ENCODE assay signal across 33 cellular contexts in genomic region chr18:35418610-35419009, GRCh38.
"Had no signal": no experiment of that assay in that cellular context is flagged by ENCODE, and none has a peak within 500 bp of the region (broad histone marks: within the 10 kb centered on the region; RNA-seq: fewer than 3 reads in every experiment).

No MANE protein-coding gene starts in this region.

- H3K36me3 ChIP-seq: adrenal gland, ascending aorta, brain microvascular endothelial cell, breast epithelium, cardiac muscle cell had no signal

- H3K4me1 ChIP-seq: ascending aorta, body of pancreas, breast epithelium had no signal

- H3K4me3 ChIP-seq: adrenal gland, ascending aorta, body of pancreas, breast epithelium, cardiac muscle cell had no signal

- DNase-seq: activated effector memory CD4-positive, alpha-beta T cell treated with anti-CD3 and anti-CD28 coated beads, Interleukin-2, amount 50 U/mL, for 16 hours; activated effector memory CD4-positive, alpha-beta T cell treated with Interleukin-2 at 50 U/mL for 16 hours; activated gamma-delta T cell; activated gamma-delta T cell treated with Interleukin-2 at 50 U/mL for 16 hours; activated naive CD4-positive, alpha-beta T cell; activated naive CD4-positive, alpha-beta T cell treated with anti-CD3 and anti-CD28 coated beads for 36 hours; activated naive CD4-positive, alpha-beta T cell treated with anti-CD3 and anti-CD28 coated beads, Interleukin-2, amount 10 ng/mL, durations not matched to agents 7 days and 5 days; activated naive CD4-positive, alpha-beta T cell treated with anti-CD3 and anti-CD28 coated beads, Interleukin-2, amount 50 U/mL, for 16 hours; activated naive CD4-positive, alpha-beta T cell treated with Interleukin-2 at 50 U/mL for 16 hours; activated naive CD8-positive, alpha-beta T cell treated with anti-CD3 and anti-CD28 coated beads for 36 hours; activated naive CD8-positive, alpha-beta T cell treated with anti-CD3 and anti-CD28 coated beads, Interleukin-2, amount 10 ng/mL, durations not matched to agents 7 days and 5 days; activated naive CD8-positive, alpha-beta T cell treated with anti-CD3 and anti-CD28 coated beads, Interleukin-2, amount 50 U/mL, for 24 hours; activated T-cell treated with anti-CD3 and anti-CD28 coated beads, Interleukin-2, amount 50 U/mL, for 1 hour; activated T-cell treated with anti-CD3 and anti-CD28 coated beads, Interleukin-2, amount 50 U/mL, for 24 hours; activated T-cell treated with anti-CD3 and anti-CD28 coated beads, Interleukin-2, amount 50 U/mL, for 4 hours; activated T-cell treated with anti-CD3 and anti-CD28 coated beads, Interleukin-2, amount 50 U/mL, for 48 hours; activated T-cell treated with anti-CD3 and anti-CD28 coated beads, Interleukin-2, amount 50 U/mL, for 72 hours; adrenal gland; amniotic stem cell; amygdala; anterior cingulate cortex; aorta; body of pancreas; brain microvascular endothelial cell; caudate nucleus; central memory CD4-positive, alpha-beta T cell; cerebellar nuclear complex had no signal

- H3K27ac ChIP-seq: adrenal gland, ascending aorta, body of pancreas, brain microvascular endothelial cell, breast epithelium, cardiac muscle cell had no signal

- ATAC-seq: activated naive CD4-positive, alpha-beta T cell treated with anti-CD3 and anti-CD28 coated beads, Interleukin-2, amount 50 U/mL, for 72 hours; activated naive CD8-positive, alpha-beta T cell treated with anti-CD3 and anti-CD28 coated beads, Interleukin-2, amount 50 U/mL, for 24 hours; activated T-cell treated with anti-CD3 and anti-CD28 coated beads, Interleukin-2, amount 50 U/mL, for 4 hours; activated T-cell treated with anti-CD3 and anti-CD28 coated beads, Interleukin-2, amount 50 U/mL, for 72 hours; activated T-helper 17 cell treated with anti-CD3 and anti-CD28 coated beads, Interleukin-2, amount 50 U/mL, for 72 hours; body of pancreas had no signal

- FAIRE-seq: bronchial epithelial cell had no signal

- H3K9me3 ChIP-seq: adrenal gland had no signal

- H3K27me3 ChIP-seq: adrenal gland, ascending aorta, body of pancreas, brain microvascular endothelial cell, breast epithelium, cardiac muscle cell had no signal
